Comparison of ENCODE assay signal across 12 cellular contexts in genomic region chr10:73762915-73763314, GRCh38. TPM values are rescaled to one million over a fixed set of nuclear protein-coding genes. Genes with fewer than 3 reads are reported as not detected.
A peak's percentile ranks its signal among the peaks of the same experiment; 100 is the strongest.
DNase-seq lines count a peak whose midpoint lies in the region; ATAC-seq, FAIRE-seq and TF ChIP-seq lines count a peak whose summit lies in the region.
"Had no signal": no experiment of that assay in that cellular context is flagged by ENCODE, and none has a peak within 500 bp of the region (broad histone marks: within the 10 kb centered on the region; RNA-seq: fewer than 3 reads in every experiment).

No MANE protein-coding gene starts in this region.

- CTCF ChIA-PET in activated B cell treated with CpG ODN at 0.5 μM for 24 hours (lab: Charles Lee): no interaction called here

- no peak for TF ChIP-seq POLR2A in H54 (IDR thresholded peaks at IDR 0.05; ENCODE audit: low read depth, low read length)

- intact Hi-C loops in activated B cell treated with CpG ODN at 0.5 μM for 24 hours (cut with micrococcal nuclease): no loop called here

- peaks cover 22% of the 10 kb centered on the region for H3K4me1 Mint-ChIP-seq in activated B cell treated with CpG ODN at 0.5 μM for 24 hours

- no peak overlapping the region for H3K4me3 ChIP-seq in AG10803 (ENCODE audit: low read length)
- H3K4me3 ChIP-seq: skin epidermis, uterus had no signal

- TF ChIP-seq CTCF in AG10803 (conservative IDR thresholded peaks at IDR 0.05; ENCODE audit: low read length): no peak
- TF ChIP-seq CTCF in activated B cell treated with CpG ODN at 0.5 μM for 24 hours (IDR thresholded peaks at IDR 0.05): no peak

- H3K9me3 Mint-ChIP-seq in activated B cell treated with CpG ODN at 0.5 μM for 24 hours: no peaks in the 10 kb centered on the region

- POLR2A ChIA-PET in activated B cell treated with CpG ODN at 0.5 μM for 24 hours (lab: Charles Lee): interaction anchor here (1.4 to 2.3 kb wide), 2 partner anchors 9 to 19 kb away, joined by 10 to 15 read pairs; partner anchors contain the start of gene SEC24C

- H3K36me3 Mint-ChIP-seq in activated B cell treated with CpG ODN at 0.5 μM for 24 hours (ENCODE audit: low read depth): peaks cover 93% of the 10 kb centered on the region

- peak overlapping the region; percentile 82 for H3K27ac ChIP-seq in epithelial cell of prostate
- H3K27ac ChIP-seq: skin epidermis, uterus had no signal

- DNase-seq in AG10803 (ENCODE audit: low read depth) (peak; percentile 28), H54 (ENCODE audit: insufficient read length, low spot score) (peak; percentile 49), activated B cell treated with CpG ODN at 0.5 μM for 24 hours (no peak), epithelial cell of prostate (ENCODE audit: low read depth, low spot score) (peak; percentile 53), AG08395 (ENCODE audit: low spot score) (no peak), occipital lobe (lab: John Stamatoyannopoulos, UW) (no peak)
- no peak for DNase-seq in effector CD8-positive, alpha-beta T cell (lab: John Stamatoyannopoulos, UW)
- DNase-seq: AML-193, NCI-H187 treated with DMSO at 0.1 percent for 48 hours, uterus had no signal

- H3K27ac Mint-ChIP-seq in activated B cell treated with CpG ODN at 0.5 μM for 24 hours: peak overlapping the region; percentile 33

- no peak for FAIRE-seq in H54 (lab: Jason Lieb, UNC)

- no peaks in the 10 kb centered on the region for H3K27me3 Mint-ChIP-seq in activated B cell treated with CpG ODN at 0.5 μM for 24 hours

- ATAC-seq in activated B cell treated with CpG ODN at 0.5 μM for 24 hours (ENCODE audit: low read depth) (no peak), HG02588 (IDR thresholded peaks at IDR 0.05; ENCODE audit: unreplicated experiment) (no peak)

- no peak overlapping the region for H3K4me3 Mint-ChIP-seq in activated B cell treated with CpG ODN at 0.5 μM for 24 hours

RNA-seq across cellular contexts. Expression of gene SEC24C, which starts 18.7 kb away (rescaled TPM):
- 78.5 and 89.8 TPM in 2 replicates for total RNA-seq in activated B cell treated with CpG ODN at 0.5 μM for 24 hours
- total RNA-seq in occipital lobe: 44.0 TPM

RNA-seq across cellular contexts. Expression of gene CHCHD1, which starts 18.9 kb away (rescaled TPM):
- total RNA-seq in activated B cell treated with CpG ODN at 0.5 μM for 24 hours (19.3 and 24.2 TPM in 2 replicates), occipital lobe (14.5 TPM)

RNA-seq across cellular contexts. Expression of gene ZSWIM8, which starts 22.5 kb away (rescaled TPM):
- 67.5 and 93.0 TPM in 2 replicates for total RNA-seq in activated B cell treated with CpG ODN at 0.5 μM for 24 hours
- 30.7 TPM for total RNA-seq in occipital lobe

RNA-seq across cellular contexts. Expression of gene NDST2, which starts 48.5 kb away (rescaled TPM):
- total RNA-seq in activated B cell treated with CpG ODN at 0.5 μM for 24 hours: 59.4 and 61.7 TPM in 2 replicates
- total RNA-seq in occipital lobe: 8.1 TPM

Comparison
In these comparisons a context has a peak if more than half of its experiments do, and no peak if none do; other contexts are left out.
1. DNase-seq: peak in AG10803 (single experiment), H54 (single experiment) and epithelial cell of prostate (single experiment); none in activated B cell treated with CpG ODN at 0.5 μM for 24 hours (single experiment), AG08395 (single experiment), occipital lobe (single experiment) and effector CD8-positive, alpha-beta T cell (single experiment).